In genomic region chr14:79587194-79587593, GRCh38 we compare ENCODE assay signal across 22 cellular contexts.
DNase-seq lines count a peak whose midpoint lies in the region; ATAC-seq, FAIRE-seq and TF ChIP-seq lines count a peak whose summit lies in the region.
"Had no signal": no experiment of that assay in that cellular context is flagged by ENCODE, and none has a peak within 500 bp of the region (broad histone marks: within the 10 kb centered on the region; RNA-seq: fewer than 3 reads in every experiment).

No MANE protein-coding gene starts in this region.

- H3K4me3 ChIP-seq in astrocyte of the cerebellum (ENCODE audit: low read depth, low read length) = no peak overlapping the region
- H3K4me3 ChIP-seq in psoas muscle = no peak overlapping the region
- H3K4me3 ChIP-seq: ovary, spleen had no signal

- WGBS in psoas muscle, 3 donors = 5 to 8% (median 5%) methylated on average over 5 of the region's 5 CpGs

- no peaks in the 10 kb centered on the region for H3K36me3 ChIP-seq in psoas muscle (ENCODE audit: insufficient read depth in 1 of 2, low read depth in 1 of 2)
- H3K36me3 ChIP-seq: ovary, spleen had no signal

- no peaks in the 10 kb centered on the region for H3K9me3 ChIP-seq in psoas muscle
- H3K9me3 ChIP-seq: ovary, spleen had no signal

- no peak overlapping the region for H3K4me3 Mint-ChIP-seq in activated T-helper 17 cell treated with anti-CD3 and anti-CD28 coated beads, Interleukin-2, amount 50 U/mL, for 72 hours
- H3K4me3 Mint-ChIP-seq: endodermal cell, immature natural killer cell, T-cell had no signal

- no peak for TF ChIP-seq POLR2A in H54 (IDR thresholded peaks at IDR 0.05; ENCODE audit: low read depth, low read length)

- TF ChIP-seq CTCF in C4-2B (conservative IDR thresholded peaks at IDR 0.05) (peak; percentile 21), astrocyte of the cerebellum (IDR thresholded peaks at IDR 0.05; ENCODE audit: low read depth, low read length, missing control alignments) (no peak), psoas muscle (IDR thresholded peaks at IDR 0.05) (no peak)

- H3K4me1 ChIP-seq in psoas muscle = no peaks in the 10 kb centered on the region
- H3K4me1 ChIP-seq: spleen had no signal

- H3K27me3 Mint-ChIP-seq in activated T-helper 17 cell treated with anti-CD3 and anti-CD28 coated beads, Interleukin-2, amount 50 U/mL, for 72 hours = no peaks in the 10 kb centered on the region
- H3K27me3 Mint-ChIP-seq: T-cell had no signal

- no peaks in the 10 kb centered on the region for H3K36me3 Mint-ChIP-seq in activated T-helper 17 cell treated with anti-CD3 and anti-CD28 coated beads, Interleukin-2, amount 50 U/mL, for 72 hours (ENCODE audit: low read depth)
- H3K36me3 Mint-ChIP-seq: immature natural killer cell, T-cell had no signal

- H3K27ac ChIP-seq in C4-2B (no peak overlapping the region), psoas muscle (no peak overlapping the region)
- H3K27ac ChIP-seq: ovary, spleen had no signal

- FAIRE-seq in H54 (lab: Jason Lieb, UNC) = no peak
- FAIRE-seq: frontal cortex, HepG2 had no signal

- in situ Hi-C loops in astrocyte of the cerebellum (cut with HindIII; ENCODE audit: low sequenced_read_pairs) = no loop called here

- H3K9me3 Mint-ChIP-seq in activated T-helper 17 cell treated with anti-CD3 and anti-CD28 coated beads, Interleukin-2, amount 50 U/mL, for 72 hours = peaks cover 8% of the 10 kb centered on the region
- H3K9me3 Mint-ChIP-seq: T-cell had no signal

- intact Hi-C loops in psoas muscle (cut with DNase I) = no loop called here

- no peak for ATAC-seq in activated T-helper 17 cell treated with anti-CD3 and anti-CD28 coated beads, Interleukin-2, amount 50 U/mL, for 72 hours (replicated peaks)
- no peak for ATAC-seq in psoas muscle
- ATAC-seq: HepG2, T-cell had no signal

- no peak overlapping the region for H3K27ac Mint-ChIP-seq in activated T-helper 17 cell treated with anti-CD3 and anti-CD28 coated beads, Interleukin-2, amount 50 U/mL, for 72 hours
- H3K27ac Mint-ChIP-seq: endodermal cell, immature natural killer cell, T-cell had no signal

- DNase-seq in M059J (ENCODE audit: low read depth) (peak; percentile 64), astrocyte of the cerebellum (ENCODE audit: low read depth) (peak; percentile 49), medulla oblongata (ENCODE audit: extremely low spot score) (peak; percentile 25), H54 (ENCODE audit: insufficient read length, low spot score) (no peak), psoas muscle (no peak), GDM1 (lab: John Stamatoyannopoulos, UW) (no peak)
- DNase-seq: activated CD4-positive, CD25-positive, alpha-beta regulatory T cell treated with anti-CD3 and anti-CD28 coated beads, Interleukin-2, amount 50 U/mL, for 72 hours; activated CD8-positive, alpha-beta memory T cell treated with anti-CD3 and anti-CD28 coated beads, Interleukin-2, amount 50 U/mL, for 48 hours; activated naive CD4-positive, alpha-beta T cell treated with anti-CD3 and anti-CD28 coated beads, Interleukin-2, amount 50 U/mL, for 16 hours; DMS53; endodermal cell; HCEC 1CT; immature natural killer cell; NCI-H748 treated with DMSO at 0.1 percent for 48 hours; ovary; spleen; stimulated activated naive CD4-positive, alpha-beta T cell treated with Interleukin-2 at 50 U/mL for 16 hours; T-cell had no signal

- no peaks in the 10 kb centered on the region for H3K27me3 ChIP-seq in psoas muscle (ENCODE audit: insufficient read depth in 3 of 3, low read length in 2 of 3)
- H3K27me3 ChIP-seq: ovary, spleen had no signal

- H3K4me1 Mint-ChIP-seq in activated T-helper 17 cell treated with anti-CD3 and anti-CD28 coated beads, Interleukin-2, amount 50 U/mL, for 72 hours = no peaks in the 10 kb centered on the region
- H3K4me1 Mint-ChIP-seq: immature natural killer cell, T-cell had no signal

Comparison
In these comparisons a context has a peak if more than half of its experiments do, and no peak if none do; other contexts are left out.
1. DNase-seq: peak in M059J (single experiment), astrocyte of the cerebellum (single experiment) and medulla oblongata (single experiment); none in H54 (single experiment), psoas muscle (0 of 2) and GDM1 (single experiment).